1 cellular context compared by ENCODE assay signal in the genomic region with DNA sequence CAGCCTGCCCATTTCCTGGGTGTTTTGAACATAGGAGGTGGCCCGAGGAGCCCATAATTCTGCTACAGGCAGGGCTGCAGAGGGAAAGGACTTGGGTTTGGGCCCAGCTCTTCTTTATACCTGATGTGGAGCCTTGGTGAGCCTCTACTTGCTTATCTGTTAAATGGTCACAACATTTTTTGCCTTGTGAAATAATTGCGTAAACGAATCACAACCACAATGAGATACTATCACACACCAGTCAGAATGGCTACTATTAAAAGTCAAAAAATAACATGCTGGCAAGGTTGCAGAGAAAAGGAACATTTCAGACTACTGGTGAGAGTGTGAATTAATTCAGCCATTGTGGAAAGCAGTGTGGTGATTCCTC.
A peak's percentile ranks its signal among the peaks of the same experiment; 100 is the strongest.
TF ChIP-seq lines count a peak whose summit lies in the region.

No MANE protein-coding gene starts in this region.

TF ChIP-seq in HepG2, 621 proteins besides CTCF, POLR2A, EP300 and RAD21 (continued from another document):
- TF ChIP-seq HBP1 (CRISPR knock-in tag; IDR thresholded peaks at IDR 0.05; ENCODE audit: low read depth), result no peak
- peak; percentile 84; the same call in 1 of the 2 replicates for TF ChIP-seq RCOR2 (CRISPR knock-in tag; IDR thresholded peaks at IDR 0.05)
- TF ChIP-seq ZNF589 (CRISPR knock-in tag; conservative IDR thresholded peaks at IDR 0.05), result no peak
- peak; percentile 98 for TF ChIP-seq ZMYM3 (CRISPR knock-in tag; IDR thresholded peaks at IDR 0.05)
- no peak for TF ChIP-seq ZNF33B (CRISPR knock-in tag; IDR thresholded peaks at IDR 0.05)
- no peak for TF ChIP-seq ZNF160 (CRISPR knock-in tag; IDR thresholded peaks at IDR 0.05)
- TF ChIP-seq CEBPG (CRISPR knock-in tag; IDR thresholded peaks at IDR 0.05), result 0 out of 2 replicates have a peak, but pooled peaks have one; percentile 10
- no peak for TF ChIP-seq XBP1 (CRISPR knock-in tag; IDR thresholded peaks at IDR 0.05)
- TF ChIP-seq, protein P1, sequence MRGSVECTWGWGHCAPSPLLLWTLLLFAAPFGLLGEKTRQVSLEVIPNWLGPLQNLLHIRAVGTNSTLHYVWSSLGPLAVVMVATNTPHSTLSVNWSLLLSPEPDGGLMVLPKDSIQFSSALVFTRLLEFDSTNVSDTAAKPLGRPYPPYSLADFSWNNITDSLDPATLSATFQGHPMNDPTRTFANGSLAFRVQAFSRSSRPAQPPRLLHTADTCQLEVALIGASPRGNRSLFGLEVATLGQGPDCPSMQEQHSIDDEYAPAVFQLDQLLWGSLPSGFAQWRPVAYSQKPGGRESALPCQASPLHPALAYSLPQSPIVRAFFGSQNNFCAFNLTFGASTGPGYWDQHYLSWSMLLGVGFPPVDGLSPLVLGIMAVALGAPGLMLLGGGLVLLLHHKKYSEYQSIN (CRISPR knock-in tag; IDR thresholded peaks at IDR 0.05; ENCODE audit: borderline replicate concordance), result no peak
- no peak for TF ChIP-seq ZNF569 (CRISPR knock-in tag; IDR thresholded peaks at IDR 0.05; ENCODE audit: borderline replicate concordance)
- peak; percentile 96 for TF ChIP-seq CHD4 (IDR thresholded peaks at IDR 0.05; ENCODE audit: borderline replicate concordance, low read length)
- peak; percentile 91 for TF ChIP-seq KDM1A (CRISPR knock-in tag; IDR thresholded peaks at IDR 0.05)
- no peak for TF ChIP-seq ZFP36L1 (CRISPR knock-in tag; IDR thresholded peaks at IDR 0.05)
- TF ChIP-seq, protein P2, sequence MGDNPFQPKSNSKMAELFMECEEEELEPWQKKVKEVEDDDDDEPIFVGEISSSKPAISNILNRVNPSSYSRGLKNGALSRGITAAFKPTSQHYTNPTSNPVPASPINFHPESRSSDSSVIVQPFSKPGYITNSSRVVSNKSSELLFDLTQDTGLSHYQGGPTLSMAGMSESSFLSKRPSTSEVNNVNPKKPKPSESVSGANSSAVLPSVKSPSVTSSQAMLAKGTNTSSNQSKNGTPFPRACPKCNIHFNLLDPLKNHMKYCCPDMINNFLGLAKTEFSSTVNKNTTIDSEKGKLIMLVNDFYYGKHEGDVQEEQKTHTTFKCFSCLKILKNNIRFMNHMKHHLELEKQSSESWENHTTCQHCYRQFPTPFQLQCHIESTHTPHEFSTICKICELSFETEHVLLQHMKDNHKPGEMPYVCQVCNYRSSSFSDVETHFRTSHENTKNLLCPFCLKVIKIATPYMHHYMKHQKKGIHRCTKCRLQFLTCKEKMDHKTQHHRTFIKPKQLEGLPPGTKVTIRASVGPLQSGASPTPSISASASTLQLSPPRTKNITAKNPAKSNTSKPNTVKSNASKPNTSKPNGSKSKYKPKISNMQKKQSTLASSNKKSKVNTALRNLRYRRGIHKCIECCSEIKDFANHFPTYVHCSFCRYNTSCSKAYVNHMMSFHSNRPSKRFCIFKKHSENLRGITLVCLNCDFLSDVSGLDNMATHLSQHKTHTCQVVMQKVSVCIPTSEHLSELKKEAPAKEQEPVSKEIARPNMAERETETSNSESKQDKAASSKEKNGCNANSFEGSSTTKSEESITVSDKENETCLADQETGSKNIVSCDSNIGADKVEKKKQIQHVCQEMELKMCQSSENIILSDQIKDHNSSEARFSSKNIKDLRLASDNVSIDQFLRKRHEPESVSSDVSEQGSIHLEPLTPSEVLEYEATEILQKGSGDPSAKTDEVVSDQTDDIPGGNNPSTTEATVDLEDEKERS (CRISPR knock-in tag; IDR thresholded peaks at IDR 0.05), result peak; percentile 66; the same call in 1 of the 2 replicates
- no peak for TF ChIP-seq ZFP36L2 (CRISPR knock-in tag; IDR thresholded peaks at IDR 0.05)
- TF ChIP-seq ZNF629 (CRISPR knock-in tag; conservative IDR thresholded peaks at IDR 0.05), result peak; percentile 99
- no peak for TF ChIP-seq FOXK2 (IDR thresholded peaks at IDR 0.05)
- TF ChIP-seq ZNF501 (CRISPR knock-in tag; IDR thresholded peaks at IDR 0.05), result 0 out of 2 replicates have a peak, but pooled peaks have one; percentile 13
- no peak for TF ChIP-seq ZNF446 (CRISPR knock-in tag; IDR thresholded peaks at IDR 0.05)
- peak; percentile 40; the same call in 1 of the 2 replicates for TF ChIP-seq MAX (IDR thresholded peaks at IDR 0.05)
